In genomic region chr15:79853492-79854328, GRCh38 we compare ENCODE assay signal across 9 cellular contexts. TPM values are rescaled to one million over a fixed set of nuclear protein-coding genes. Genes with fewer than 3 reads are reported as not detected.
DNase-seq lines count a peak whose midpoint lies in the region; ATAC-seq, FAIRE-seq and TF ChIP-seq lines count a peak whose summit lies in the region.
"Had no signal": no experiment of that assay in that cellular context is flagged by ENCODE, and none has a peak within 500 bp of the region (broad histone marks: within the 10 kb centered on the region; RNA-seq: fewer than 3 reads in every experiment).

No MANE protein-coding gene starts in this region.

- H3K27ac ChIP-seq in heart right ventricle: no peak overlapping the region
- H3K27ac ChIP-seq: skin epidermis had no signal

- WGBS in heart right ventricle, 2 donors: 45 to 52% methylated on average over 8 of the region's 8 CpGs

- H3K27me3 Mint-ChIP-seq in activated naive CD8-positive, alpha-beta T cell treated with anti-CD3 and anti-CD28 coated beads, Interleukin-2, amount 10 ng/mL, durations not matched to agents 7 days and 5 days: no peaks in the 10 kb centered on the region

- H3K27ac Mint-ChIP-seq in activated naive CD8-positive, alpha-beta T cell treated with anti-CD3 and anti-CD28 coated beads, Interleukin-2, amount 10 ng/mL, durations not matched to agents 7 days and 5 days: no peak overlapping the region

- TF ChIP-seq CTCF in heart right ventricle (IDR thresholded peaks at IDR 0.05): peak; percentile 80 to 97 (median 93)

- H3K36me3 ChIP-seq in heart right ventricle: peaks cover 0 to 5% (median 0%) of the 10 kb centered on the region in 9 donors

- H3K4me1 Mint-ChIP-seq in activated naive CD8-positive, alpha-beta T cell treated with anti-CD3 and anti-CD28 coated beads, Interleukin-2, amount 10 ng/mL, durations not matched to agents 7 days and 5 days: peaks cover 12% of the 10 kb centered on the region

- peak; percentile 95 for FAIRE-seq in G401.6 (lab: Jason Lieb, UNC)

- DNase-seq in LHCN-M2 (ENCODE audit: low read depth): peak; percentile 84
- DNase-seq in SKM-1 treated with dmso at 0.1 percent for 144 hours (lab: John Stamatoyannopoulos, UW; ENCODE audit: unreplicated experiment): peak; percentile 67
- peak; percentile 46 for DNase-seq in activated naive CD8-positive, alpha-beta T cell treated with anti-CD3 and anti-CD28 coated beads, Interleukin-2, amount 10 ng/mL, durations not matched to agents 7 days and 5 days
- DNase-seq in heart right ventricle: peak; percentile 14 to 48
- DNase-seq in renal cortical epithelial cell (ENCODE audit: low read depth): peak; percentile 79
- no peak for DNase-seq in mesenteric fat pad (ENCODE audit: low spot score)

- no peaks in the 10 kb centered on the region for H3K9me3 Mint-ChIP-seq in activated naive CD8-positive, alpha-beta T cell treated with anti-CD3 and anti-CD28 coated beads, Interleukin-2, amount 10 ng/mL, durations not matched to agents 7 days and 5 days

- intact Hi-C loops in heart right ventricle (cut with DNase I): loop anchor here (1.0 to 10.0 kb wide), 5 partner anchors 469 to 475 kb away; no protein-coding TSS in a partner anchor

- H3K27me3 ChIP-seq in heart right ventricle: no peaks in the 10 kb centered on the region

- peaks cover 8% of the 10 kb centered on the region for H3K36me3 Mint-ChIP-seq in activated naive CD8-positive, alpha-beta T cell treated with anti-CD3 and anti-CD28 coated beads, Interleukin-2, amount 10 ng/mL, durations not matched to agents 7 days and 5 days

- H3K9me3 ChIP-seq in heart right ventricle: no peaks in the 10 kb centered on the region

- H3K4me3 ChIP-seq in heart right ventricle: no peak overlapping the region
- H3K4me3 ChIP-seq: skin epidermis had no signal

- no peak overlapping the region for H3K4me3 Mint-ChIP-seq in activated naive CD8-positive, alpha-beta T cell treated with anti-CD3 and anti-CD28 coated beads, Interleukin-2, amount 10 ng/mL, durations not matched to agents 7 days and 5 days

- ATAC-seq in GM21825 (IDR thresholded peaks at IDR 0.05; ENCODE audit: unreplicated experiment): peak; percentile 91
- peak; percentile 93 for ATAC-seq in activated naive CD8-positive, alpha-beta T cell treated with anti-CD3 and anti-CD28 coated beads, Interleukin-2, amount 10 ng/mL, durations not matched to agents 7 days and 5 days (ENCODE audit: low read depth)
- peak; percentile 61 to 91 (median 85) for ATAC-seq in heart right ventricle

- H3K4me1 ChIP-seq in heart right ventricle: no peaks in the 10 kb centered on the region

- POLR2A ChIA-PET in activated naive CD8-positive, alpha-beta T cell treated with anti-CD3 and anti-CD28 coated beads, Interleukin-2, amount 10 ng/mL, durations not matched to agents 7 days and 5 days (lab: Charles Lee): interaction anchor here (1.2 kb wide), 2 partner anchors 44 to 70 kb away, joined by 3 to 5 read pairs; no protein-coding TSS in a partner anchor

RNA-seq across cellular contexts. Expression of gene MTHFS, which starts 43.1 kb away (rescaled TPM):
- 20.5 and 24.5 TPM in 2 replicates for total RNA-seq in LHCN-M2 (2014; rRNA removed)
- polyA plus RNA-seq in LHCN-M2 (2012): 26.5 TPM
- total RNA-seq in activated naive CD8-positive, alpha-beta T cell treated with anti-CD3 and anti-CD28 coated beads, Interleukin-2, amount 10 ng/mL, durations not matched to agents 7 days and 5 days: 10 to 100 TPM; 31.5 to 32.0 TPM
- total RNA-seq in heart right ventricle: 10 to 100 TPM; 10.1 to 25.6 (median 19.3) TPM
- 10 to 100 TPM; 37.5 to 38.5 TPM for polyA plus RNA-seq in heart right ventricle
- total RNA-seq in renal cortical epithelial cell: 26.7 and 34.7 TPM in 2 replicates
- 20.0 TPM for total RNA-seq in mesenteric fat pad
